8 cellular contexts compared by ENCODE assay signal in genomic region chr6:56851541-56852248, GRCh38.
A peak's percentile ranks its signal among the peaks of the same experiment; 100 is the strongest.
DNase-seq lines count a peak whose midpoint lies in the region; ATAC-seq lines count a peak whose summit lies in the region.

No MANE protein-coding gene starts in this region.

- peaks cover 16 to 23% (median 20%) of the 10 kb centered on the region in 3 donors for H3K4me1 Mint-ChIP-seq in CD8-positive, alpha-beta memory T cell
- peaks cover 23% of the 10 kb centered on the region for H3K4me1 Mint-ChIP-seq in activated CD4-positive, alpha-beta memory T cell treated with anti-CD3 and anti-CD28 coated beads, Interleukin-2, amount 10 ng/mL, durations not matched to agents 7 days and 5 days
- peaks cover 13 to 26% (median 25%) of the 10 kb centered on the region in 7 donors for H3K4me1 Mint-ChIP-seq in naive thymus-derived CD4-positive, alpha-beta T cell

- no peak overlapping the region for H3K4me3 ChIP-seq in CD8-positive, alpha-beta memory T cell (ENCODE audit: low read length)
- peak overlapping the region; percentile 13 for H3K4me3 ChIP-seq in naive thymus-derived CD4-positive, alpha-beta T cell (ENCODE audit: low read length)

- POLR2A ChIA-PET in CD8-positive, alpha-beta memory T cell (lab: Charles Lee), result no interaction called here
- POLR2A ChIA-PET in activated CD4-positive, alpha-beta memory T cell treated with anti-CD3 and anti-CD28 coated beads, Interleukin-2, amount 10 ng/mL, durations not matched to agents 7 days and 5 days (lab: Charles Lee), result interaction anchor here (1.0 to 1.1 kb wide), 2 partner anchors 39 to 214 kb away, joined by 3 to 4 read pairs; no protein-coding TSS in a partner anchor
- POLR2A ChIA-PET in naive thymus-derived CD4-positive, alpha-beta T cell (lab: Charles Lee), result no interaction called here

- peak; percentile 88 for ATAC-seq in GM18858 (IDR thresholded peaks at IDR 0.05; ENCODE audit: unreplicated experiment)
- ATAC-seq in HG02973 (IDR thresholded peaks at IDR 0.05; ENCODE audit: unreplicated experiment), result peak; percentile 86
- ATAC-seq in naive thymus-derived CD4-positive, alpha-beta T cell, result peak; percentile 87

- intact Hi-C loops in naive thymus-derived CD4-positive, alpha-beta T cell (cut with micrococcal nuclease), result loop anchor here (1.0 to 5.0 kb wide), 8 partner anchors 7 to 494 kb away; partner anchors contain the start of gene PRIM2 (in 1 of the 2)

- peaks cover 0 to 10% (median 0%) of the 10 kb centered on the region in 5 donors for H3K9me3 Mint-ChIP-seq in CD8-positive, alpha-beta memory T cell
- no peaks in the 10 kb centered on the region for H3K9me3 Mint-ChIP-seq in activated CD4-positive, alpha-beta memory T cell treated with anti-CD3 and anti-CD28 coated beads, Interleukin-2, amount 10 ng/mL, durations not matched to agents 7 days and 5 days
- H3K9me3 Mint-ChIP-seq in naive thymus-derived CD4-positive, alpha-beta T cell, result no peaks in the 10 kb centered on the region

- H3K4me1 ChIP-seq in CD8-positive, alpha-beta memory T cell (ENCODE audit: insufficient read depth, low read length), result peaks cover 10% of the 10 kb centered on the region
- no peaks in the 10 kb centered on the region for H3K4me1 ChIP-seq in naive thymus-derived CD4-positive, alpha-beta T cell (ENCODE audit: control insufficient read depth in 2 of 2, insufficient read depth in 2 of 2, low read length in 2 of 2)

- H3K36me3 Mint-ChIP-seq in CD8-positive, alpha-beta memory T cell, result no peaks in the 10 kb centered on the region
- H3K36me3 Mint-ChIP-seq in activated CD4-positive, alpha-beta memory T cell treated with anti-CD3 and anti-CD28 coated beads, Interleukin-2, amount 10 ng/mL, durations not matched to agents 7 days and 5 days (ENCODE audit: low read depth), result no peaks in the 10 kb centered on the region
- no peaks in the 10 kb centered on the region for H3K36me3 Mint-ChIP-seq in naive thymus-derived CD4-positive, alpha-beta T cell

- peaks cover 9% of the 10 kb centered on the region for H3K27me3 ChIP-seq in CD8-positive, alpha-beta memory T cell (ENCODE audit: insufficient read depth, low read length, poor library complexity, severe bottlenecking)
- peaks cover 0 to 3% of the 10 kb centered on the region in 2 donors for H3K27me3 ChIP-seq in naive thymus-derived CD4-positive, alpha-beta T cell (ENCODE audit: control insufficient read depth in 2 of 2, insufficient read depth in 2 of 2, low read length in 2 of 2)

- H3K27ac ChIP-seq in CD8-positive, alpha-beta memory T cell (ENCODE audit: low read depth, low read length), result no peak overlapping the region
- H3K27ac ChIP-seq in naive thymus-derived CD4-positive, alpha-beta T cell (ENCODE audit: low read depth, low read length), result no peak overlapping the region

- peaks cover 23 to 69% of the 10 kb centered on the region in 2 donors for H3K27me3 Mint-ChIP-seq in CD8-positive, alpha-beta memory T cell
- peaks cover 27% of the 10 kb centered on the region for H3K27me3 Mint-ChIP-seq in activated CD4-positive, alpha-beta memory T cell treated with anti-CD3 and anti-CD28 coated beads, Interleukin-2, amount 10 ng/mL, durations not matched to agents 7 days and 5 days
- H3K27me3 Mint-ChIP-seq in naive thymus-derived CD4-positive, alpha-beta T cell, result peaks cover 26 to 64% (median 52%) of the 10 kb centered on the region in 5 donors

- peak in 1 of 5 donors; percentile 1 for DNase-seq in CD8-positive, alpha-beta memory T cell
- peak; percentile 47 for DNase-seq in NCI-H2196 (lab: John Stamatoyannopoulos, UW; ENCODE audit: unreplicated experiment)
- DNase-seq in activated CD4-positive, alpha-beta memory T cell treated with anti-CD3 and anti-CD28 coated beads, Interleukin-2, amount 10 ng/mL, durations not matched to agents 7 days and 5 days, result peak; percentile 70
- DNase-seq in fibroblast of the conjunctiva (ENCODE audit: low read depth), result peak; percentile 86
- DNase-seq in naive thymus-derived CD4-positive, alpha-beta T cell, result peak in 5 of 9 donors; percentile 8 to 29 (median 24)
- DNase-seq in effector CD4-positive, alpha-beta T cell, result no peak

- H3K27ac Mint-ChIP-seq in CD8-positive, alpha-beta memory T cell, result peak overlapping the region in 1 of 8 donors; percentile 9
- peak overlapping the region; percentile 63 for H3K27ac Mint-ChIP-seq in activated CD4-positive, alpha-beta memory T cell treated with anti-CD3 and anti-CD28 coated beads, Interleukin-2, amount 10 ng/mL, durations not matched to agents 7 days and 5 days
- H3K27ac Mint-ChIP-seq in naive thymus-derived CD4-positive, alpha-beta T cell, result peak overlapping the region in 3 of 9 donors; percentile 15 to 67 (median 16)

- H3K4me3 Mint-ChIP-seq in CD8-positive, alpha-beta memory T cell, result peak overlapping the region in 6 of 7 donors; percentile 43 to 67 (median 61)
- H3K4me3 Mint-ChIP-seq in activated CD4-positive, alpha-beta memory T cell treated with anti-CD3 and anti-CD28 coated beads, Interleukin-2, amount 10 ng/mL, durations not matched to agents 7 days and 5 days, result peak overlapping the region; percentile 71
- peak overlapping the region; percentile 63 to 83 (median 81) for H3K4me3 Mint-ChIP-seq in naive thymus-derived CD4-positive, alpha-beta T cell

- H3K36me3 ChIP-seq in CD8-positive, alpha-beta memory T cell (ENCODE audit: insufficient read depth, low read length), result no peaks in the 10 kb centered on the region
- no peaks in the 10 kb centered on the region for H3K36me3 ChIP-seq in naive thymus-derived CD4-positive, alpha-beta T cell (ENCODE audit: control insufficient read depth in 2 of 3, insufficient read depth in 3 of 3, low read length in 3 of 3)

- no peaks in the 10 kb centered on the region for H3K9me3 ChIP-seq in CD8-positive, alpha-beta memory T cell (ENCODE audit: low read length)
- H3K9me3 ChIP-seq in naive thymus-derived CD4-positive, alpha-beta T cell (ENCODE audit: control insufficient read depth in 2 of 3, low read length in 3 of 3), result no peaks in the 10 kb centered on the region

- CTCF ChIA-PET in CD8-positive, alpha-beta memory T cell (lab: Charles Lee), result interaction anchor here (0.6 kb wide), 1 partner anchor 116 kb away, joined by 3 read pairs; no protein-coding TSS in a partner anchor
- CTCF ChIA-PET in activated CD4-positive, alpha-beta memory T cell treated with anti-CD3 and anti-CD28 coated beads, Interleukin-2, amount 10 ng/mL, durations not matched to agents 7 days and 5 days (lab: Charles Lee), result interaction anchor here (0.6 to 3.1 kb wide), 20 partner anchors 9 to 348 kb away, joined by 3 to 24 read pairs (median 3); no protein-coding TSS in a partner anchor
- CTCF ChIA-PET in naive thymus-derived CD4-positive, alpha-beta T cell (lab: Charles Lee), result interaction anchor here (0.5 to 2.2 kb wide), 9 partner anchors 11 to 216 kb away, joined by 3 to 10 read pairs (median 3); no protein-coding TSS in a partner anchor
